ENCODE assay signal across 17 cellular contexts in genomic region chr15:73986055-73986775, GRCh38. TPM values are rescaled to one million over a fixed set of nuclear protein-coding genes. Genes with fewer than 3 reads are reported as not detected.
DNase-seq lines count a peak whose midpoint lies in the region; ATAC-seq and TF ChIP-seq lines count a peak whose summit lies in the region.
"Had no signal": no experiment of that assay in that cellular context is flagged by ENCODE, and none has a peak within 500 bp of the region (broad histone marks: within the 10 kb centered on the region; RNA-seq: fewer than 3 reads in every experiment).

No MANE protein-coding gene starts in this region.

- H3K27ac Mint-ChIP-seq in GM23338 = no peak overlapping the region

- H4K20me1 ChIP-seq in GM23338 (replicated peaks; ENCODE audit: insufficient read depth) (no peaks in the 10 kb centered on the region), osteoblast (ENCODE audit: insufficient read depth, low read length) (no peaks in the 10 kb centered on the region)

- DNase-seq in BE2C (peak; percentile 51), GM23338 (ENCODE audit: low spot score) (no peak), erythroblast (lab: John Stamatoyannopoulos, UW) (peak; percentile 19 to 22), osteoblast (ENCODE audit: insufficient read length, low spot score, missing footprints) (peak; percentile 69), cortex of kidney (lab: John Stamatoyannopoulos, UW) (no peak), SW480 (ENCODE audit: low spot score) (no peak)
- DNase-seq: activated naive CD4-positive, alpha-beta T cell treated with anti-CD3 and anti-CD28 coated beads, Interleukin-2, amount 50 U/mL, for 16 hours; mucosa of descending colon; NCI-H1436; NCI-H526; stimulated activated CD4-positive, alpha-beta T cell treated with anti-CD3 and anti-CD28 coated beads, Interleukin-2, amount 100 ng/mL, for 48 hours; T-helper 9 cell had no signal

- H3F3A ChIP-seq in GM23338 (replicated peaks; ENCODE audit: low read depth) = no peaks in the 10 kb centered on the region

- H2AFZ ChIP-seq in GM23338 (no peak overlapping the region), osteoblast (ENCODE audit: low read length) (no peak overlapping the region)

- H3K4me1 ChIP-seq in BE2C (peaks cover 22% of the 10 kb centered on the region), GM23338 (ENCODE audit: insufficient read depth) (no peaks in the 10 kb centered on the region; the same call in 1 of the 2 replicates), osteoblast (ENCODE audit: insufficient read depth, low read length) (peaks cover 66% of the 10 kb centered on the region)

- no peaks in the 10 kb centered on the region for H3K79me2 ChIP-seq in GM23338 (replicated peaks; ENCODE audit: insufficient read depth)
- peaks cover 9% of the 10 kb centered on the region for H3K79me2 ChIP-seq in osteoblast (ENCODE audit: insufficient read depth, low read length)

- TF ChIP-seq POLR2A in erythroblast (IDR thresholded peaks at IDR 0.05; ENCODE audit: low read length) = no peak

- no peak overlapping the region for H3K4me2 ChIP-seq in GM23338
- no peak overlapping the region for H3K4me2 ChIP-seq in osteoblast (ENCODE audit: insufficient read depth, low read length)

- ATAC-seq in GM23338 (peak; percentile 42), GM21576 (IDR thresholded peaks at IDR 0.05; ENCODE audit: unreplicated experiment) (no peak), GM18870 (IDR thresholded peaks at IDR 0.05; ENCODE audit: unreplicated experiment) (no peak)
- ATAC-seq: mucosa of descending colon had no signal

- H3K27me3 Mint-ChIP-seq in GM23338 (ENCODE audit: insufficient read depth, low read depth, poor library complexity) = peaks cover 12% of the 10 kb centered on the region
- H3K27me3 Mint-ChIP-seq: IgD-negative memory B cell had no signal

- H3K9me3 Mint-ChIP-seq in GM23338 = no peaks in the 10 kb centered on the region
- H3K9me3 Mint-ChIP-seq: IgD-negative memory B cell had no signal

- H3K9me2 ChIP-seq in GM23338 (ENCODE audit: insufficient read depth) = no peaks in the 10 kb centered on the region

- no peak overlapping the region for H3K4me3 ChIP-seq in BE2C (ENCODE audit: low read depth, low read length)
- H3K4me3 ChIP-seq in GM23338 = no peak overlapping the region
- no peak overlapping the region for H3K4me3 ChIP-seq in osteoblast (ENCODE audit: insufficient read depth, low read length)
- H3K4me3 ChIP-seq: mucosa of descending colon, Peyer's patch had no signal

- no peaks in the 10 kb centered on the region for H3K9me3 ChIP-seq in BE2C
- H3K9me3 ChIP-seq in osteoblast (ENCODE audit: low read depth, low read length) = no peaks in the 10 kb centered on the region
- H3K9me3 ChIP-seq: mucosa of descending colon, Peyer's patch had no signal

- H3K36me3 Mint-ChIP-seq in GM23338 (ENCODE audit: low read depth) = no peaks in the 10 kb centered on the region; the same call in 2 of the 3 replicates

- TF ChIP-seq CTCF in BE2C (IDR thresholded peaks at IDR 0.05; ENCODE audit: low read depth, low read length) = no peak
- TF ChIP-seq CTCF in GM23338 (conservative IDR thresholded peaks at IDR 0.05; ENCODE audit: low read depth in 2 of 2) = no peak
- TF ChIP-seq CTCF in osteoblast (IDR thresholded peaks at IDR 0.05; ENCODE audit: extremely low read depth, low read depth, low read length) = no peak

- no peak overlapping the region for H3K4me3 Mint-ChIP-seq in GM23338

- H3K36me3 ChIP-seq in BE2C (no peaks in the 10 kb centered on the region), GM23338 (ENCODE audit: insufficient read depth) (no peaks in the 10 kb centered on the region), osteoblast (ENCODE audit: insufficient read depth, low read length) (no peaks in the 10 kb centered on the region)
- H3K36me3 ChIP-seq: Peyer's patch had no signal

- no peak overlapping the region for H3K27ac ChIP-seq in GM23338 (ENCODE audit: low read depth)
- H3K27ac ChIP-seq in osteoblast (ENCODE audit: low read depth, low read length) = no peak overlapping the region
- H3K27ac ChIP-seq: C4-2B had no signal

- no peaks in the 10 kb centered on the region; the same call in 2 of the 3 replicates for H3K4me1 Mint-ChIP-seq in GM23338

- H3K27me3 ChIP-seq in BE2C (no peaks in the 10 kb centered on the region), GM23338 (ENCODE audit: insufficient read depth) (no peaks in the 10 kb centered on the region), osteoblast (ENCODE audit: insufficient read depth, low read length) (no peaks in the 10 kb centered on the region)
- H3K27me3 ChIP-seq: Peyer's patch had no signal

TF ChIP-seq in GM23338, 12 proteins besides CTCF, POLR2A, EP300 and RAD21 (continues in another document):
- TF ChIP-seq JUNB (IDR thresholded peaks at IDR 0.05; ENCODE audit: unreplicated experiment) = no peak
- no peak for TF ChIP-seq EZH2phosphoT487 (IDR thresholded peaks at IDR 0.05; ENCODE audit: unreplicated experiment)
- TF ChIP-seq, protein P1, sequence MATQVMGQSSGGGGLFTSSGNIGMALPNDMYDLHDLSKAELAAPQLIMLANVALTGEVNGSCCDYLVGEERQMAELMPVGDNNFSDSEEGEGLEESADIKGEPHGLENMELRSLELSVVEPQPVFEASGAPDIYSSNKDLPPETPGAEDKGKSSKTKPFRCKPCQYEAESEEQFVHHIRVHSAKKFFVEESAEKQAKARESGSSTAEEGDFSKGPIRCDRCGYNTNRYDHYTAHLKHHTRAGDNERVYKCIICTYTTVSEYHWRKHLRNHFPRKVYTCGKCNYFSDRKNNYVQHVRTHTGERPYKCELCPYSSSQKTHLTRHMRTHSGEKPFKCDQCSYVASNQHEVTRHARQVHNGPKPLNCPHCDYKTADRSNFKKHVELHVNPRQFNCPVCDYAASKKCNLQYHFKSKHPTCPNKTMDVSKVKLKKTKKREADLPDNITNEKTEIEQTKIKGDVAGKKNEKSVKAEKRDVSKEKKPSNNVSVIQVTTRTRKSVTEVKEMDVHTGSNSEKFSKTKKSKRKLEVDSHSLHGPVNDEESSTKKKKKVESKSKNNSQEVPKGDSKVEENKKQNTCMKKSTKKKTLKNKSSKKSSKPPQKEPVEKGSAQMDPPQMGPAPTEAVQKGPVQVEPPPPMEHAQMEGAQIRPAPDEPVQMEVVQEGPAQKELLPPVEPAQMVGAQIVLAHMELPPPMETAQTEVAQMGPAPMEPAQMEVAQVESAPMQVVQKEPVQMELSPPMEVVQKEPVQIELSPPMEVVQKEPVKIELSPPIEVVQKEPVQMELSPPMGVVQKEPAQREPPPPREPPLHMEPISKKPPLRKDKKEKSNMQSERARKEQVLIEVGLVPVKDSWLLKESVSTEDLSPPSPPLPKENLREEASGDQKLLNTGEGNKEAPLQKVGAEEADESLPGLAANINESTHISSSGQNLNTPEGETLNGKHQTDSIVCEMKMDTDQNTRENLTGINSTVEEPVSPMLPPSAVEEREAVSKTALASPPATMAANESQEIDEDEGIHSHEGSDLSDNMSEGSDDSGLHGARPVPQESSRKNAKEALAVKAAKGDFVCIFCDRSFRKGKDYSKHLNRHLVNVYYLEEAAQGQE (IDR thresholded peaks at IDR 0.05; ENCODE audit: unreplicated experiment) = no peak
- TF ChIP-seq ZNF331 (CRISPR knock-in tag; IDR thresholded peaks at IDR 0.05; ENCODE audit: low read depth) = no peak
- TF ChIP-seq ZNF114 (CRISPR knock-in tag; IDR thresholded peaks at IDR 0.05) = no peak

RNA-seq across cellular contexts. Expression of gene STOML1, which starts 5.9 kb away (rescaled TPM):
- 41.5 TPM for polyA plus RNA-seq in BE2C (2012; ENCODE audit: insufficient read depth, insufficient read length, low read depth)
- total RNA-seq in GM23338 (2014; rRNA removed; shearing (Covaris generic)) = 2.4 and 2.7 TPM in 2 replicates
- 1.5 and 2.3 TPM in 2 replicates for polyA plus RNA-seq in GM23338 (2016; fragmentation: Nextera tagmentation; extraction: Ambion mirVana)
- 14.1 and 15.0 TPM in 2 replicates for total RNA-seq in osteoblast

RNA-seq across cellular contexts. Expression of gene PML, which starts 8.3 kb away (rescaled TPM):
- polyA plus RNA-seq in BE2C (2012; ENCODE audit: insufficient read depth, insufficient read length, low read depth) = 54.6 TPM
- 73.1 and 85.3 TPM in 2 replicates for total RNA-seq in GM23338 (2014; rRNA removed; shearing (Covaris generic))
- 18.9 and 19.0 TPM in 2 replicates for polyA plus RNA-seq in GM23338 (2016; fragmentation: Nextera tagmentation; extraction: Ambion mirVana)
- total RNA-seq in osteoblast = 46.7 and 50.7 TPM in 2 replicates

RNA-seq across cellular contexts. Expression of gene LOXL1, which starts 60.0 kb away (rescaled TPM):
- polyA plus RNA-seq in BE2C (2012; ENCODE audit: insufficient read depth, insufficient read length, low read depth) = 42.5 TPM
- 6.8 and 10.8 TPM in 2 replicates for total RNA-seq in GM23338 (2014; rRNA removed; shearing (Covaris generic))
- polyA plus RNA-seq in GM23338 (2016; fragmentation: Nextera tagmentation; extraction: Ambion mirVana) = 6.9 and 10.3 TPM in 2 replicates
- 246 and 264 TPM in 2 replicates for total RNA-seq in osteoblast

Comparison
In these comparisons a context has a peak if more than half of its experiments do, and no peak if none do; other contexts are left out.
1. DNase-seq: peak in BE2C (single experiment), erythroblast (2 of 2) and osteoblast (single experiment); none in GM23338 (single experiment), cortex of kidney (single experiment) and SW480 (single experiment).
2. RNA of gene LOXL1, which starts 60.0 kb away (total RNA-seq): 246 to 264 TPM in osteoblast; 6.8 to 10.8 TPM in GM23338; every median in the first group is over 10 times any median in the second.